Comparison of ENCODE assay signal across 2 cellular contexts in the genomic region with DNA sequence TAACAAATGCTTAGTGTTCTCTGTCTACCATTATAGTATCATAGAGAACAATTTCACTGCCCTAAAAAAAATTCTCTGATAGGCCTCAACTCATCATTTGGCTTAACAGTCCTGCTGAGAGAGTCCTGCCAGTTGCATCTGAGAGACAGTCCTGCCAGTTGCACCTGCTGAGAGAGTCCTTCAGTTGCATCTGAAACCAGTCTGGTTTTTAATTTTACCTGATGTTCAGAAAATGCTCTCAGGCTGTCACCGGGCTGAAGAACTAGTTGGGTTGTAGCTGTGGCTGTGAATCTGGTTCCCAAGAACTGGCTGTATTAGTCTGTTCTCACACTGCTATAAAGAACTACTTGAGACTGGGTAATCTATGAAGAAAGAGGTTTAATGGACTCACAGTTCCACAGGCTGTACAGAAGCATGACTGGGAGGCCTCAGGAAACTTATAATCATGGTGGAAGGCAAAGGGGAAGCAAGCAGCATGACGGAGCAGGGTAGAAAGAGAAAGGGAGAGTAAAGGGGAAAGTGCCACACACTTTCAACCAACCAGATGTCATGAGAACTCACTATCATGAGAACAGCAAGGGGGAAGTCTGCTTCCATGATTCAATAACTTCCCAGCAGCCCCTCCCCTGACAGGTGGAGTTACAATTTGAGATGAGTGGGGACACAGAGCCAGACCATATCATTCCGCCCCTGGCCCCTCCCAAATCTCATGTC.
A peak's percentile ranks its signal among the peaks of the same experiment; 100 is the strongest.
TF ChIP-seq lines count a peak whose summit lies in the region.

No MANE protein-coding gene starts in this region.

TF ChIP-seq in GM12878, 131 proteins besides CTCF, POLR2A, EP300 and RAD21:
- TF ChIP-seq TCF12 (IDR thresholded peaks at IDR 0.05; ENCODE audit: low read depth, low read length) (peak; percentile 49; the same call in 1 of the 2 replicates), PAX5 (IDR thresholded peaks at IDR 0.05; ENCODE audit: borderline replicate concordance, low read depth, low read length) (peak; percentile 77; the same call in 1 of the 2 replicates), ZBTB4 (CRISPR knock-in tag; IDR thresholded peaks at IDR 0.05) (no peak), RB1 (IDR thresholded peaks at IDR 0.05; ENCODE audit: borderline replicate concordance) (no peak), TCF3 (IDR thresholded peaks at IDR 0.05; ENCODE audit: borderline replicate concordance, insufficient read depth, low read depth, low read length) (0 out of 2 replicates have a peak, but pooled peaks have one; percentile 32), CREM (IDR thresholded peaks at IDR 0.05; ENCODE audit: low read depth) (peak; percentile 15; the same call in 1 of the 2 replicates), CBX3 (IDR thresholded peaks at IDR 0.05; ENCODE audit: borderline replicate concordance, low read depth) (no peak), TAF1 (IDR thresholded peaks at IDR 0.05; ENCODE audit: borderline replicate concordance, low read depth, low read length) (0 out of 2 replicates have a peak, but pooled peaks have one; percentile 3), GABPA (IDR thresholded peaks at IDR 0.05; ENCODE audit: low read depth) (no peak), MEF2B (IDR thresholded peaks at IDR 0.05; ENCODE audit: partially characterized antibody, poor library complexity, severe bottlenecking) (no peak), FOXM1 (IDR thresholded peaks at IDR 0.05; ENCODE audit: low read depth, low read length) (0 out of 2 replicates have a peak, but pooled peaks have one; percentile 27), ZBED1 (IDR thresholded peaks at IDR 0.05; ENCODE audit: borderline replicate concordance) (peak; percentile 92), EED (IDR thresholded peaks at IDR 0.05; ENCODE audit: low read depth) (0 out of 2 replicates have a peak, but pooled peaks have one; percentile 13), ATF2 (IDR thresholded peaks at IDR 0.05; ENCODE audit: low read length) (peak; percentile 79)
- TF ChIP-seq, protein P1, sequence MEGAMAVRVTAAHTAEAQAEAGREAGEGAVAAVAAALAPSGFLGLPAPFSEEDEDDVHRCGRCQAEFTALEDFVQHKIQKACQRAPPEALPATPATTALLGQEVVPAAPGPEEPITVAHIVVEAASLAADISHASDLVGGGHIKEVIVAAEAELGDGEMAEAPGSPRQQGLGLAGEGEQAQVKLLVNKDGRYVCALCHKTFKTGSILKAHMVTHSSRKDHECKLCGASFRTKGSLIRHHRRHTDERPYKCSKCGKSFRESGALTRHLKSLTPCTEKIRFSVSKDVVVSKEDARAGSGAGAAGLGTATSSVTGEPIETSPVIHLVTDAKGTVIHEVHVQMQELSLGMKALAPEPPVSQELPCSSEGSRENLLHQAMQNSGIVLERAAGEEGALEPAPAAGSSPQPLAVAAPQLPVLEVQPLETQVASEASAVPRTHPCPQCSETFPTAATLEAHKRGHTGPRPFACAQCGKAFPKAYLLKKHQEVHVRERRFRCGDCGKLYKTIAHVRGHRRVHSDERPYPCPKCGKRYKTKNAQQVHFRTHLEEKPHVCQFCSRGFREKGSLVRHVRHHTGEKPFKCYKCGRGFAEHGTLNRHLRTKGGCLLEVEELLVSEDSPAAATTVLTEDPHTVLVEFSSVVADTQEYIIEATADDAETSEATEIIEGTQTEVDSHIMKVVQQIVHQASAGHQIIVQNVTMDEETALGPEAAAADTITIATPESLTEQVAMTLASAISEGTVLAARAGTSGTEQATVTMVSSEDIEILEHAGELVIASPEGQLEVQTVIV (IDR thresholded peaks at IDR 0.05; ENCODE audit: borderline replicate concordance, partially characterized antibody), result no peak
- TF ChIP-seq, protein P2, sequence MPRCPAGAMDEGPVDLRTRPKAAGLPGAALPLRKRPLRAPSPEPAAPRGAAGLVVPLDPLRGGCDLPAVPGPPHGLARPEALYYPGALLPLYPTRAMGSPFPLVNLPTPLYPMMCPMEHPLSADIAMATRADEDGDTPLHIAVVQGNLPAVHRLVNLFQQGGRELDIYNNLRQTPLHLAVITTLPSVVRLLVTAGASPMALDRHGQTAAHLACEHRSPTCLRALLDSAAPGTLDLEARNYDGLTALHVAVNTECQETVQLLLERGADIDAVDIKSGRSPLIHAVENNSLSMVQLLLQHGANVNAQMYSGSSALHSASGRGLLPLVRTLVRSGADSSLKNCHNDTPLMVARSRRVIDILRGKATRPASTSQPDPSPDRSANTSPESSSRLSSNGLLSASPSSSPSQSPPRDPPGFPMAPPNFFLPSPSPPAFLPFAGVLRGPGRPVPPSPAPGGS (IDR thresholded peaks at IDR 0.05; ENCODE audit: borderline replicate concordance, insufficient read depth, low read depth, low read length, poor library complexity, severe bottlenecking), result peak; percentile 75

TF ChIP-seq in SK-N-SH, 30 proteins besides CTCF, POLR2A, EP300 and RAD21:
- TF ChIP-seq ZBTB33 (IDR thresholded peaks at IDR 0.05; ENCODE audit: borderline replicate concordance, low read depth), result no peak
